Comparison of ENCODE assay signal across 8 cellular contexts in the genomic region with DNA sequence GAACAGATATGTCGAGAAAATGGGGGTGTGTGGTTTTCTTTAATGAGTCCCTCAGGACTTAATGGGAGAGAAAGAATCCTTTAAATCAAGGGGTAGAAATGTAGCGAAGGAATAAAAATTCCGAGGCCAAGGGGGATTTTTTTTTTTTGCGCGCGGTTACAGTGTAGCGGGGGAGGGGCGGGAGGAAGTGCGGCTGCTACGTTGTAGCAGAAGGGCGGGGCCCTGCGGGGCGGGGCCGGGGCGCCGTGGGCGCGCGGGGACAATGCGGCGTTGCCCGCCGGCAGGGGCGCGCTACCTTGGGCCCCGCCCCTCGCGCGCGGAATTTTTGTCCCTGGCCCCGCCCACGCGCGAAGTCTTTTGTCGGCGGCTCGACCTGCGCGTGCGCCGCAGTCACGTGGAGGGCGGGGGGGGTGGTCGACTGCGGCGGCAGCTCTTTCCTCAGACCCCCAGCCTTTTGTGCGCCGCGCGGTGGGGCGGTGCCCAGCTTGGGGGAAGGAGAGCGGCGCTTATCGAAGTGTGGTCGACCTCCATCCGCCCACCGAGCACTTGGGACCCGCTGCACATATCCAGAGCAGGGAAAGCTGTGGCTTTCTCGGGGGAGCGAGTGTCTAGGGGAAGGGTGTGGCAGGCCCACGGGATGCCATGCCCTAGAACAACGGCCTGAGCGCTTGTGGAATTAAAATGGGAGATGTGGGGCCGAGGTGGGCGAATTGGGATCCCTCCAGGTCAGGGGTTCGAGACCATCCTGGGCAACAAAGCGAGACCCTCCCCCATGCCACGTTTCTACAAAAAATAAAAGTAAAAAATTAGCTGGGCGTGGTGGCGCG. TPM values are rescaled to one million over a fixed set of nuclear protein-coding genes. Genes with fewer than 3 reads are reported as not detected.
DNase-seq lines count a peak whose midpoint lies in the region; ATAC-seq and TF ChIP-seq lines count a peak whose summit lies in the region.

No MANE protein-coding gene starts in this region.

- H3K27ac ChIP-seq in GM23248 (peak overlapping the region; percentile 95), psoas muscle (peak overlapping the region; percentile 98)

- no peaks in the 10 kb centered on the region for H3K27me3 Mint-ChIP-seq in T-helper 1 cell treated with Interleukin-12 subunit alpha and Interleukin-12 subunit beta and Interleukin-4 antibody, amounts not matched to agents 30 μg/mL and 1 μg/mL, for 36 hours (ENCODE audit: low read depth)

- peaks cover 62% of the 10 kb centered on the region for H3K36me3 Mint-ChIP-seq in T-helper 1 cell treated with Interleukin-12 subunit alpha and Interleukin-12 subunit beta and Interleukin-4 antibody, amounts not matched to agents 30 μg/mL and 1 μg/mL, for 36 hours (ENCODE audit: low read depth)

- H3K4me3 ChIP-seq in GM23248 = peak overlapping the region; percentile 97
- peak overlapping the region; percentile 96 for H3K4me3 ChIP-seq in psoas muscle

- H3K9me2 ChIP-seq in GM23248 (ENCODE audit: insufficient read depth) = no peaks in the 10 kb centered on the region

- H3K27me3 ChIP-seq in GM23248 (replicated peaks; ENCODE audit: insufficient read depth) (no peaks in the 10 kb centered on the region), psoas muscle (ENCODE audit: insufficient read depth in 3 of 3, low read length in 2 of 3) (no peaks in the 10 kb centered on the region)

- peak overlapping the region; percentile 99 for H3K4me3 Mint-ChIP-seq in T-helper 1 cell treated with Interleukin-12 subunit alpha and Interleukin-12 subunit beta and Interleukin-4 antibody, amounts not matched to agents 30 μg/mL and 1 μg/mL, for 36 hours

- peak overlapping the region; percentile 99 for H3K27ac Mint-ChIP-seq in T-helper 1 cell treated with Interleukin-12 subunit alpha and Interleukin-12 subunit beta and Interleukin-4 antibody, amounts not matched to agents 30 μg/mL and 1 μg/mL, for 36 hours

- H3K4me1 ChIP-seq in GM23248 (ENCODE audit: insufficient read depth) (peaks cover 50% of the 10 kb centered on the region), psoas muscle (peaks cover 33% of the 10 kb centered on the region)

- H2AFZ ChIP-seq in GM23248 = no peak overlapping the region

- peaks cover 19% of the 10 kb centered on the region; the same call in 1 of the 2 replicates for H4K20me1 ChIP-seq in GM23248 (ENCODE audit: insufficient read depth)

- peaks cover 77% of the 10 kb centered on the region for H3K79me2 ChIP-seq in GM23248 (ENCODE audit: insufficient read depth)

- H3K4me2 ChIP-seq in GM23248 (ENCODE audit: unreplicated experiment) = peak overlapping the region; percentile 93

- DNase-seq in COLO668 (lab: John Stamatoyannopoulos, UW; ENCODE audit: unreplicated experiment) (peak; percentile 91), GM23248 (peak; percentile 98), NCI-H1694 (lab: John Stamatoyannopoulos, UW) (peak; percentile 72), amniotic stem cell (lab: John Stamatoyannopoulos, UW) (peak; percentile 74), left ventricle myocardium superior (peak; percentile 96), psoas muscle (peak; percentile 94 to 96), ureter (ENCODE audit: low spot score) (peak; percentile 92)

- peaks cover 6% of the 10 kb centered on the region for H3K9me3 Mint-ChIP-seq in T-helper 1 cell treated with Interleukin-12 subunit alpha and Interleukin-12 subunit beta and Interleukin-4 antibody, amounts not matched to agents 30 μg/mL and 1 μg/mL, for 36 hours

- H3K36me3 ChIP-seq in GM23248 (ENCODE audit: low read depth) (peaks cover 33% of the 10 kb centered on the region), psoas muscle (ENCODE audit: insufficient read depth in 1 of 2, low read depth in 1 of 2) (peaks cover 4 to 40% of the 10 kb centered on the region in 2 donors)

- ATAC-seq in left ventricle myocardium superior (peak; percentile 76), psoas muscle (peak; percentile 73 to 79 (median 77))

- H3F3A ChIP-seq in GM23248 (ENCODE audit: insufficient read depth) = peaks cover 71% of the 10 kb centered on the region

- peak overlapping the region; percentile 99 for H3K9ac ChIP-seq in GM23248

- in situ Hi-C loops in GM23248 (cut with MboI) = no loop called here

- H3K9me3 ChIP-seq in GM23248 (ENCODE audit: low read depth) (no peaks in the 10 kb centered on the region), psoas muscle (no peaks in the 10 kb centered on the region)

- peaks cover 51% of the 10 kb centered on the region for H3K4me1 Mint-ChIP-seq in T-helper 1 cell treated with Interleukin-12 subunit alpha and Interleukin-12 subunit beta and Interleukin-4 antibody, amounts not matched to agents 30 μg/mL and 1 μg/mL, for 36 hours (ENCODE audit: low read depth)

- peak; percentile 44 for TF ChIP-seq CTCF in psoas muscle (IDR thresholded peaks at IDR 0.05)

- 1 to 2% methylated on average over 38 to 48 of the region's 71 CpGs for WGBS in GM23248 (ENCODE audit: low coverage in 1 of 2, low lambda C conversion rate in 2 of 2, missing lambda C conversion rate in 2 of 2), 2 experiments
- 2 to 7% (median 5%) methylated on average over 50 to 71 of the region's 71 CpGs for WGBS in psoas muscle, 3 donors

- intact Hi-C loops in left ventricle myocardium superior (cut with micrococcal nuclease) = loop anchor here (2.0 kb wide), 1 partner anchor 43 kb away; no protein-coding TSS in a partner anchor
- intact Hi-C loops in psoas muscle (cut with DNase I) = loop anchor here (1.0 to 10.0 kb wide), 4 partner anchors 35 to 177 kb away; a partner anchor contains a TSS

RNA-seq across cellular contexts. Expression of a gene that starts 1.3 kb away (rescaled TPM):
- total RNA-seq in GM23248 (2014; rRNA removed; shearing (Covaris generic)) = 525 and 565 TPM in 2 replicates
- polyA plus RNA-seq in GM23248 (2016; fragmentation: Nextera tagmentation; extraction: Ambion mirVana) (491 and 520 TPM in 2 replicates), psoas muscle (100 to 1,000 TPM; 175 to 487 (median 187) TPM)
- total RNA-seq in left ventricle myocardium superior (196 TPM), psoas muscle (100 to 1,000 TPM; 136 to 220 (median 201) TPM), ureter (357 TPM)

RNA-seq across cellular contexts. Expression of a gene that starts 4.3 kb away (rescaled TPM):
- 4.9 and 6.6 TPM in 2 replicates for total RNA-seq in GM23248 (2014; rRNA removed; shearing (Covaris generic))
- polyA plus RNA-seq in GM23248 (2016; fragmentation: Nextera tagmentation; extraction: Ambion mirVana) = 6.7 and 7.1 TPM in 2 replicates
- total RNA-seq in left ventricle myocardium superior = 13.2 TPM
- total RNA-seq in psoas muscle = 10 to 100 TPM; 12.7 to 18.0 (median 15.4) TPM
- 10 to 100 TPM in 1 of 3 donors, 1 to 10 TPM in 2; 4.1 to 10.9 (median 6.5) TPM for polyA plus RNA-seq in psoas muscle
- 41.1 TPM for total RNA-seq in ureter

RNA-seq across cellular contexts. Expression of a gene that starts 21.1 kb away (rescaled TPM):
- total RNA-seq in GM23248 (2014; rRNA removed; shearing (Covaris generic)) = 156 and 165 TPM in 2 replicates
- polyA plus RNA-seq in GM23248 (2016; fragmentation: Nextera tagmentation; extraction: Ambion mirVana) (162 and 171 TPM in 2 replicates), psoas muscle (100 to 1,000 TPM; 181 to 224 (median 206) TPM)
- total RNA-seq in left ventricle myocardium superior (238 TPM), psoas muscle (100 to 1,000 TPM; 113 to 182 (median 153) TPM), ureter (133 TPM)

RNA-seq across cellular contexts. Expression of a gene that starts 22.9 kb away (rescaled TPM):
- total RNA-seq in GM23248 (2014; rRNA removed; shearing (Covaris generic)) = 148 and 156 TPM in 2 replicates
- 76.4 and 82.1 TPM in 2 replicates for polyA plus RNA-seq in GM23248 (2016; fragmentation: Nextera tagmentation; extraction: Ambion mirVana)
- 12.7 TPM for total RNA-seq in left ventricle myocardium superior
- 10 to 100 TPM in 3 of 4 donors, 1 to 10 TPM in 1; 6.3 to 38.4 (median 23.9) TPM for total RNA-seq in psoas muscle
- 100 to 1,000 TPM in 1 of 3 donors, 1 to 10 TPM in 2; 3.1 to 321 (median 3.2) TPM for polyA plus RNA-seq in psoas muscle
- total RNA-seq in ureter = 23.8 TPM

RNA-seq across cellular contexts. Expression of a gene that starts 30.6 kb away (rescaled TPM):
- 5.8 and 6.2 TPM in 2 replicates for total RNA-seq in GM23248 (2014; rRNA removed; shearing (Covaris generic))
- polyA plus RNA-seq in GM23248 (2016; fragmentation: Nextera tagmentation; extraction: Ambion mirVana) (11.3 and 11.6 TPM in 2 replicates), psoas muscle (1 to 10 TPM; 1.8 to 4.1 (median 1.8) TPM)
- total RNA-seq in left ventricle myocardium superior (4.6 TPM), psoas muscle (1 to 10 TPM; 2.2 to 3.9 (median 2.6) TPM), ureter (12.3 TPM)

Comparison
In these comparisons a context has a peak if more than half of its experiments do, and no peak if none do; other contexts are left out.
1. Peak in every context shown above with its lines: DNase-seq, ATAC-seq, H3K4me3 ChIP-seq and H3K27ac ChIP-seq.